In the genomic region with DNA sequence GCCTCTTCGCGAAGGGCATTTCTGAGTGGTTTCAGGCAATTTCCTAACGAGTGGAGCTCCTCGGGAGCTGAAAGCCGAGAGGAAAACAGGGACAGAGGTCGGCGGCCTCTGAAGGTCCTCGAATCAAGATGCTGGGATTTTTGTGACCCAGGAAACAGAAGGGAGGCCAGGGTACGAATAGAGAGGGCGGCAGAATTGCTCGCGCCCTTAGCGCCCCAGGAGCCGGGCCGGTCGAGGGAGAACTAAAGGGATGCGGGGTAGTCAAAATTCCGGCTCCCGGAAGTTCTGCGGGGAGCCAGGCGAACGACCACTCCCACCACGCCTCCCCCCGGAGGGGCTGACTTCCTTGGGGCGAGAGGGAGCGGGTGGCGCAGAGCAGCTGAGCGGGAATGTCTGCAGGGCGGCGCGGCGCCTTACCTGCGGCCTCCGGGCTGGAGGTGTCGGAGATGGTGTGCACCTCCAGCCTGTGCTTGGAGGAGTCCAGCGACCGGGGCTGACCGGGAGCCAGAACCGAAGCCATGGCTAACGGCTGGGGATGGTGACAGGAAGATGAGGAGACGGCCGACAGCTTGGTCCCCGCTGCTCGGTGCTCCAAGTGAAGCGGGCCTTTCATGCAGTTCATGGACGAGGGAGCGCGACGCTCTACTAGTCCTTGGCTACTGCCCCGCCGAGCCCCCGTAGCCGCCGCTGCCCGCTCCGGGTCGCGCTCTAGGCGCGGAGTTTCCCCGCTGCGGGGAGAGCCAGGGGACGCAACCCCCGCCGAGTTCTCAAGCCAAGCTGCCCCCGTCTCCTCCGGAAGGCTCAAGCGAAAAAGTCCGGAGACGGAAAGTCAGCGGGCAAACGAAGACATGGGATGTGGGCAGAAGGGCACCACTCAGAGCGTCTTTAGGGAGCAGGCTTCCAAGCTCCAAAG, we compare ENCODE assay signal across 9 cellular contexts. TPM values are rescaled to one million over a fixed set of nuclear protein-coding genes. Genes with fewer than 3 reads are reported as not detected.
DNase-seq lines count a peak whose midpoint lies in the region; ATAC-seq, FAIRE-seq and TF ChIP-seq lines count a peak whose summit lies in the region.
"Had no signal": no experiment of that assay in that cellular context is flagged by ENCODE, and none has a peak within 500 bp of the region (broad histone marks: within the 10 kb centered on the region; RNA-seq: fewer than 3 reads in every experiment).

No MANE protein-coding gene starts in this region.

- FAIRE-seq in H54 (lab: Jason Lieb, UNC) = no peak
- FAIRE-seq: frontal cortex had no signal

- peaks cover 8% of the 10 kb centered on the region for H3K36me3 Mint-ChIP-seq in activated CD4-positive, alpha-beta T cell treated with anti-CD3 and anti-CD28 coated beads, Interleukin-2, amount 10 ng/mL, durations not matched to agents 7 days and 5 days (ENCODE audit: low read depth)
- peaks cover 10% of the 10 kb centered on the region for H3K36me3 Mint-ChIP-seq in activated naive CD8-positive, alpha-beta T cell treated with anti-CD3 and anti-CD28 coated beads for 36 hours

- peak overlapping the region; percentile 27 for H3K4me3 Mint-ChIP-seq in activated CD4-positive, alpha-beta T cell treated with anti-CD3 and anti-CD28 coated beads, Interleukin-2, amount 10 ng/mL, durations not matched to agents 7 days and 5 days
- H3K4me3 Mint-ChIP-seq in activated naive CD8-positive, alpha-beta T cell treated with anti-CD3 and anti-CD28 coated beads for 36 hours = peak overlapping the region; percentile 61

- no peak for DNase-seq in activated CD4-positive, alpha-beta T cell treated with anti-CD3 and anti-CD28 coated beads, Interleukin-2, amount 10 ng/mL, durations not matched to agents 7 days and 5 days
- DNase-seq in activated CD4-positive, alpha-beta T cell treated with anti-CD3 and anti-CD28 coated beads for 4 hours = no peak
- DNase-seq in activated naive CD8-positive, alpha-beta T cell treated with anti-CD3 and anti-CD28 coated beads for 36 hours = no peak
- peak; percentile 23 for DNase-seq in iPS-NIHi11 (ENCODE audit: low spot score)
- no peak for DNase-seq in testis
- DNase-seq in H54 (ENCODE audit: insufficient read length, low spot score) = no peak
- DNase-seq in cortex of kidney (lab: John Stamatoyannopoulos, UW) = no peak

- TF ChIP-seq POLR2A in testis (IDR thresholded peaks at IDR 0.05) = no peak
- no peak for TF ChIP-seq POLR2A in H54 (IDR thresholded peaks at IDR 0.05; ENCODE audit: low read depth, low read length)

- no peaks in the 10 kb centered on the region for H3K27me3 ChIP-seq in testis

- 1 to 5% methylated on average over 55 to 68 of the region's 73 CpGs for WGBS in testis, 2 donors

- peak overlapping the region; percentile 54 for H3K27ac Mint-ChIP-seq in activated CD4-positive, alpha-beta T cell treated with anti-CD3 and anti-CD28 coated beads, Interleukin-2, amount 10 ng/mL, durations not matched to agents 7 days and 5 days
- no peak overlapping the region for H3K27ac Mint-ChIP-seq in activated naive CD8-positive, alpha-beta T cell treated with anti-CD3 and anti-CD28 coated beads for 36 hours

- H3K4me1 Mint-ChIP-seq in activated CD4-positive, alpha-beta T cell treated with anti-CD3 and anti-CD28 coated beads, Interleukin-2, amount 10 ng/mL, durations not matched to agents 7 days and 5 days = peaks cover 14% of the 10 kb centered on the region
- peaks cover 29% of the 10 kb centered on the region for H3K4me1 Mint-ChIP-seq in activated naive CD8-positive, alpha-beta T cell treated with anti-CD3 and anti-CD28 coated beads for 36 hours

- no peaks in the 10 kb centered on the region for H3K9me3 ChIP-seq in testis

- no peak overlapping the region for H3K27ac ChIP-seq in testis

- H3K36me3 ChIP-seq in testis (ENCODE audit: low read depth, missing control alignments) = no peaks in the 10 kb centered on the region

- CTCF ChIA-PET in activated CD4-positive, alpha-beta T cell treated with anti-CD3 and anti-CD28 coated beads, Interleukin-2, amount 10 ng/mL, durations not matched to agents 7 days and 5 days (lab: Charles Lee) = interaction anchor here (0.7 kb wide), 1 partner anchor 468 kb away, joined by 4 read pairs; no protein-coding TSS in a partner anchor

- peaks cover 9% of the 10 kb centered on the region for H3K4me1 ChIP-seq in testis

- H3K27me3 Mint-ChIP-seq in activated CD4-positive, alpha-beta T cell treated with anti-CD3 and anti-CD28 coated beads, Interleukin-2, amount 10 ng/mL, durations not matched to agents 7 days and 5 days = peaks cover 96% of the 10 kb centered on the region
- peaks cover 98% of the 10 kb centered on the region for H3K27me3 Mint-ChIP-seq in activated naive CD8-positive, alpha-beta T cell treated with anti-CD3 and anti-CD28 coated beads for 36 hours

- intact Hi-C loops in testis (cut with DNase I; ENCODE audit: low total_unique reads) = no loop called here

- TF ChIP-seq CTCF in testis (IDR thresholded peaks at IDR 0.05) = no peak

- no peak for ATAC-seq in GM18870 (IDR thresholded peaks at IDR 0.05; ENCODE audit: unreplicated experiment)

- peak overlapping the region; percentile 37 to 56 for H3K4me3 ChIP-seq in testis

- POLR2A ChIA-PET in activated CD4-positive, alpha-beta T cell treated with anti-CD3 and anti-CD28 coated beads, Interleukin-2, amount 10 ng/mL, durations not matched to agents 7 days and 5 days (lab: Charles Lee) = no interaction called here

- H3K9me3 Mint-ChIP-seq in activated CD4-positive, alpha-beta T cell treated with anti-CD3 and anti-CD28 coated beads, Interleukin-2, amount 10 ng/mL, durations not matched to agents 7 days and 5 days = peaks cover 5% of the 10 kb centered on the region
- H3K9me3 Mint-ChIP-seq in activated naive CD8-positive, alpha-beta T cell treated with anti-CD3 and anti-CD28 coated beads for 36 hours = peaks cover 18% of the 10 kb centered on the region

RNA-seq across cellular contexts. Expression of gene PITX2, which starts 0.8 kb away (rescaled TPM):
- not detected for total RNA-seq in activated CD4-positive, alpha-beta T cell treated with anti-CD3 and anti-CD28 coated beads, Interleukin-2, amount 10 ng/mL, durations not matched to agents 7 days and 5 days
- total RNA-seq in activated naive CD8-positive, alpha-beta T cell treated with anti-CD3 and anti-CD28 coated beads for 36 hours = not detected
- 1 to 10 TPM in 1 of 2 donors, under 1 TPM in 1; 0.93 to 2.3 TPM for total RNA-seq in testis
- 2.6 TPM for polyA plus RNA-seq in testis (ENCODE audit: insufficient read depth, low read depth, low replicate concordance)
- total RNA-seq: frontal cortex had no signal
